In the genomic region with DNA sequence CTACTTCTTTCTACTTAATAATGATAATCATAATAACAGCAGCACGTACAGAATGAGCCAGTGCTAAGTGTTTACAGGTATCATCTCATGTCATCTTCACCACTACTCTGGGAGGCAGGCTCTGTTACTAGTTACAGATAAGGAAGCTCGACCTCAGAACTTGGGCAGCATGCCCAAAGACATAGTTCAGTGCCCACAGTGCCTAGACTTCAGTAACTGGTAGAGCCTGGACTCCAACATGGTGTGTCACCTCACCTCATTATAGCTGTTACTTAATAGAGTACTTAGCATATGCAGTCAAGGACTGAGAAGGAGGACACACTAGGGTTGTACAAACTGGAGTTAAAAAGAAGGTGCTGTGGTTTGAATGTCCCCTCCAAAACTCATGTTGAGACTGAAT, we compare ENCODE assay signal across 26 cellular contexts. TPM values are rescaled to one million over a fixed set of nuclear protein-coding genes. Genes with fewer than 3 reads are reported as not detected.
"Had no signal": no experiment of that assay in that cellular context is flagged by ENCODE, and none has a peak within 500 bp of the region (broad histone marks: within the 10 kb centered on the region; RNA-seq: fewer than 3 reads in every experiment).

No MANE protein-coding gene starts in this region.

- H3K4me3 ChIP-seq: colonic mucosa, heart right ventricle, left ventricle myocardium inferior, lower lobe of right lung, neural progenitor cell, ovary, stomach, thoracic aorta had no signal

- H3K27ac ChIP-seq: colonic mucosa, heart right ventricle, left ventricle myocardium inferior, lower lobe of right lung, neural progenitor cell, ovary, stomach, thoracic aorta had no signal

- FAIRE-seq: endothelial cell of umbilical vein, frontal cortex, islet of Langerhans, small intestine, urothelium cell line had no signal

- DNase-seq: colonic mucosa; dermis blood vessel endothelial cell; effector CD4-positive, alpha-beta T cell; endodermal cell; heart right ventricle; hypothalamus; left cardiac atrium; left ventricle myocardium inferior; lower lobe of right lung; midbrain; nucleus accumbens; ovary; small intestine; stimulated activated CD4-positive, alpha-beta T cell treated with anti-CD3 and anti-CD28 coated beads, Interleukin-12 subunit alpha, Interleukin-12 subunit beta, amount 100 ng/mL, for 4 hours; stimulated activated naive CD4-positive, alpha-beta T cell; stomach; substantia nigra; trophoblast cell had no signal

- H3K9me3 ChIP-seq: colonic mucosa, heart right ventricle, left ventricle myocardium inferior, lower lobe of right lung, ovary, stomach, thoracic aorta had no signal

- H3K4me2 ChIP-seq: neural progenitor cell had no signal

- H3K4me1 ChIP-seq: colonic mucosa, heart right ventricle, left ventricle myocardium inferior, lower lobe of right lung, neural progenitor cell, stomach had no signal

- H2AFZ ChIP-seq: neural progenitor cell had no signal

- H3K27me3 ChIP-seq: colonic mucosa, neural progenitor cell, ovary, stomach had no signal

- H3K36me3 ChIP-seq: colonic mucosa, heart right ventricle, left ventricle myocardium inferior, lower lobe of right lung, neural progenitor cell, ovary, stomach, thoracic aorta had no signal

RNA-seq across cellular contexts. Expression of a gene that starts 7.6 kb away (rescaled TPM):
- total RNA-seq: colonic mucosa; dermis blood vessel endothelial cell; endothelial cell of umbilical vein; left cardiac atrium; lower lobe of right lung; natural killer cell treated with Interleukin-12 subunit alpha and Interleukin-12 subunit beta and Interleukin-15 and Interleukin-18, amount 100 ng/mL, for 72 hours; right cardiac atrium had no signal
